In the genomic region with DNA sequence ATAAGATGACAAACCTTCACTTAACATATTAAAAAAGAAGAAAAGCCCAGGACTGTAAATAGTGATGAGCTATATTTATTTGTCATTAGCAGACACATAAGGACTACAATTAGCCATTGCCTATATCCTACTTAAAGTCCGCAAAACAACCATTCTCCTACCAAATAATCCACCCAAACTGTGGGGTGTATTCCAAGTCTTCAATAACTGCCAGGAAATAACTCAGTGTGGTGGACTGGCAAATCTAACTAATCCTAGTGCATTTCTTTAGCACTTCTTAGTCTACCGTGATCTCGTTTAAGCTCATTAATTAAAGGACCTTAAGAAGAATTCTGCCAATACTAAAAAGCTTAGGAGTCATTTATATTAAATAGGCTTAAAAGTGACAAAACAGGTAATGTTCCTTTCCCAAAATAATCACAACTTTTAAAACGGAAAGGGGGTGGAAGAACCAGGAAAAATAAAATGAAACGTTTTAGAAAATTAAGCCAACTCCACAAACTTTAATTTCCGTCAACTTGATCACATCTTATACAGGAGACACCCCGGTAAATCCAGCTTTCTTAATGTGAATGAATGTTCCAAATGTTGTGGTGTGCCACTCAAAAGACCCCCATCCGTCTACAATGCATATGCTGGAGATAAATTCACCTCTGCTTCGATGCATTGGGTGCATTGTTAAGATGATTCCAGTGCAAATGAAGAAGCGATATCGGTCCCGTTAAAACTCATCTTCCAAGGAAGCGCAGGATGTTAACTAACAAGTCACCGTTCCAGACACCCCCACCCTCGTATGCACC, we compare ENCODE assay signal across 9 cellular contexts. TPM values are rescaled to one million over a fixed set of nuclear protein-coding genes. Genes with fewer than 3 reads are reported as not detected.
DNase-seq lines count a peak whose midpoint lies in the region; ATAC-seq and TF ChIP-seq lines count a peak whose summit lies in the region.
"Had no signal": no experiment of that assay in that cellular context is flagged by ENCODE, and none has a peak within 500 bp of the region (broad histone marks: within the 10 kb centered on the region; RNA-seq: fewer than 3 reads in every experiment).

No MANE protein-coding gene starts in this region.

- H3K36me3 ChIP-seq in heart left ventricle (no peaks in the 10 kb centered on the region), muscle layer of duodenum (ENCODE audit: control insufficient read depth in 1 of 2, insufficient read depth in 2 of 2, low read length in 2 of 2) (no peaks in the 10 kb centered on the region), vagina (no peaks in the 10 kb centered on the region)

- ATAC-seq in heart left ventricle = no peak
- no peak for ATAC-seq in left cardiac atrium
- ATAC-seq in HG03108 (IDR thresholded peaks at IDR 0.05; ENCODE audit: unreplicated experiment) = no peak

- H3K27me3 ChIP-seq in heart left ventricle (peaks cover 0 to 20% (median 0%) of the 10 kb centered on the region in 9 donors), muscle layer of duodenum (ENCODE audit: low read depth, low read length) (no peaks in the 10 kb centered on the region), vagina (no peaks in the 10 kb centered on the region)

- 19 to 25% (median 21%) methylated on average over 15 of the region's 15 CpGs for WGBS in heart left ventricle, 4 donors

- TF ChIP-seq CTCF in heart left ventricle (IDR thresholded peaks at IDR 0.05) (no peak), vagina (IDR thresholded peaks at IDR 0.05) (no peak)

- no peak for DNase-seq in heart left ventricle
- DNase-seq in left cardiac atrium = no peak
- no peak for DNase-seq in vagina (ENCODE audit: extremely low spot score in 2 of 2)
- DNase-seq in NOMO-1 treated with DMSO at 0.1 percent for 48 hours (lab: John Stamatoyannopoulos, UW; ENCODE audit: unreplicated experiment) = no peak
- DNase-seq in NCI-H1436 (lab: John Stamatoyannopoulos, UW) = no peak

- H3K9me3 ChIP-seq in heart left ventricle = no peaks in the 10 kb centered on the region
- no peaks in the 10 kb centered on the region for H3K9me3 ChIP-seq in muscle layer of duodenum (ENCODE audit: control insufficient read depth in 1 of 2, low read length in 2 of 2)
- H3K9me3 ChIP-seq in vagina = no peaks in the 10 kb centered on the region

- intact Hi-C loops in heart left ventricle (cut with DNase I) = loop anchor here in 1 of 10 donors (5.0 kb wide), 1 partner anchor 321 kb away; no protein-coding TSS in a partner anchor
- intact Hi-C loops in left cardiac atrium (cut with DNase I) = no loop called here
- intact Hi-C loops in vagina (cut with DNase I) = no loop called here

- TF ChIP-seq POLR2A in heart left ventricle (IDR thresholded peaks at IDR 0.05) (no peak), vagina (IDR thresholded peaks at IDR 0.05) (no peak)

- peak overlapping the region in 2 of 12 donors; percentile 17 to 91 for H3K27ac ChIP-seq in heart left ventricle
- H3K27ac ChIP-seq in cingulate gyrus (ENCODE audit: low read depth, low read length) = peak overlapping the region; percentile 93
- H3K27ac ChIP-seq in muscle layer of duodenum (ENCODE audit: low read length) = no peak overlapping the region
- peak overlapping the region; percentile 94 for H3K27ac ChIP-seq in vagina

- no peaks in the 10 kb centered on the region for H3K4me1 ChIP-seq in heart left ventricle
- H3K4me1 ChIP-seq in muscle layer of duodenum (ENCODE audit: control insufficient read depth in 1 of 2, insufficient read depth in 2 of 2, low read length in 2 of 2) = peaks cover 0 to 8% of the 10 kb centered on the region in 2 donors
- peaks cover 10% of the 10 kb centered on the region for H3K4me1 ChIP-seq in vagina

- H3K4me3 ChIP-seq in heart left ventricle (peak overlapping the region in 11 of 12 donors; percentile 40 to 83 (median 66)), muscle layer of duodenum (ENCODE audit: low read depth in 1 of 2, low read length in 2 of 2) (peak overlapping the region; percentile 66 to 85), vagina (peak overlapping the region; percentile 49 to 72)

RNA-seq across cellular contexts. Expression of a gene that starts 1.7 kb away (rescaled TPM):
- total RNA-seq in heart left ventricle = 1 to 10 TPM in 7 of 9 donors, under 1 TPM in 2; 0.60 to 3.8 (median 2.4) TPM
- polyA plus RNA-seq in heart left ventricle = 1 to 10 TPM; 1.9 to 3.0 TPM
- total RNA-seq in left cardiac atrium = 1 to 10 TPM; 2.9 to 4.8 TPM
- 35.1 TPM for total RNA-seq in vagina
- total RNA-seq: mononuclear cell had no signal
